In the genomic region with DNA sequence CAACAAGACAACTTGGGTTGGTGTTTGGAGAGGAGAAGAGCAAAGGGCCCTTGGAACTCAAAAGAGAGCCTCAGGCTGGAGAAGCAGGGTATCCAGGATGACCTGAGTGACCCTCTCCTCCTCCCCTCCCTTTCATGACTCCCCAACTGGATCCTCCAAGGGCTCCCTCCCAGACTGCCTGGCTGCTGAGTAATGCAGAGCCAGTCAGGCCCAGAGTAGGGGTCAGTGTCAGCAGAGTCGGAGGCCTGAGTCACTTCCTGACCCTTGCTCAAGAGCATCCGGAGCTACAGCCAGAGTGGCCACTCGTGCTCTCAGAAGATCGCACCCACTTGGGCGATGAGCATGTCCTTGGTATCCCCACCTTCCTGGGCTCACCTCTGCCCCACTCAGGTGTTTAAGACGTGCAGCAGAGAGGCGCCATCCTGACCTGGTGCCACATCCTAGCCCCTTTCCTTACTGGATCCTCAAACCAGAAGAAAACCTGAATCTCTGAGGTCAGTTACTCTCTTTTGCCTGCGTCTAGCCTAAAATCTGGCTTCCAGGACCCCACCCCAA, we compare ENCODE assay signal across 1 cellular context.
TF ChIP-seq lines count a peak whose summit lies in the region.

No MANE protein-coding gene starts in this region.

TF ChIP-seq in K562, 482 proteins besides CTCF, POLR2A, EP300 and RAD21 (continued from another document and continues in another):
- TF ChIP-seq TOE1 (IDR thresholded peaks at IDR 0.05; ENCODE audit: borderline replicate concordance) (peak; percentile 51; the same call in 1 of the 2 replicates), TOE1 (CRISPR knock-in tag; IDR thresholded peaks at IDR 0.05; ENCODE audit: borderline replicate concordance, low read depth) (no peak), NCOR1 (IDR thresholded peaks at IDR 0.05) (peak; percentile 62; the same call in 1 of the 2 replicates), TAF15 (IDR thresholded peaks at IDR 0.05; ENCODE audit: low read depth, low read length) (no peak), NFYB (IDR thresholded peaks at IDR 0.05; ENCODE audit: extremely low read depth, insufficient read length) (no peak), RFX5 (IDR thresholded peaks at IDR 0.05; ENCODE audit: low read depth, low read length) (no peak), EHMT2 (IDR thresholded peaks at IDR 0.05) (peak; percentile 84), MYC (IDR thresholded peaks at IDR 0.05; ENCODE audit: low read depth, low read length) (peak; percentile 29; the same call in 1 of the 2 replicates), MYC (CRISPR knock-in tag; IDR thresholded peaks at IDR 0.05; ENCODE audit: borderline replicate concordance, low read depth) (no peak), ZNF589 (CRISPR knock-in tag; IDR thresholded peaks at IDR 0.05; ENCODE audit: low read depth) (peak; percentile 88; the same call in 1 of the 2 replicates), CEBPG (CRISPR knock-in tag; IDR thresholded peaks at IDR 0.05) (peak; percentile 72), CEBPG (tag; conservative IDR thresholded peaks at IDR 0.05 in 1 of 2, IDR thresholded peaks at IDR 0.05 in 1 of 2) (peak; percentile 18 to 79; a peak in 3 of 4 replicates), NFE2 (IDR thresholded peaks at IDR 0.05; ENCODE audit: low read depth) (peak; percentile 84), RNF2 (IDR thresholded peaks at IDR 0.05) (peak; percentile 32; the same call in 1 of the 2 replicates), KAT2B (IDR thresholded peaks at IDR 0.05; ENCODE audit: low read depth, low read length) (no peak), ETV5 (CRISPR knock-in tag; IDR thresholded peaks at IDR 0.05; ENCODE audit: low read depth) (peak; percentile 100), ZEB2 (IDR thresholded peaks at IDR 0.05) (peak; percentile 68; the same call in 1 of the 2 replicates), NCOA1 (IDR thresholded peaks at IDR 0.05; ENCODE audit: low read depth) (peak; percentile 28; the same call in 1 of the 2 replicates), MEIS2 (IDR thresholded peaks at IDR 0.05; ENCODE audit: partially characterized antibody) (peak; percentile 10), DPF2 (IDR thresholded peaks at IDR 0.05) (peak; percentile 94), CREB1 (IDR thresholded peaks at IDR 0.05) (no peak), CREB1 (CRISPR knock-in tag; IDR thresholded peaks at IDR 0.05) (peak; percentile 51; the same call in 1 of the 2 replicates), CBFA2T2 (conservative IDR thresholded peaks at IDR 0.05) (0 out of 2 replicates have a peak, but pooled peaks have one; percentile 8), NFRKB (IDR thresholded peaks at IDR 0.05; ENCODE audit: low read depth) (peak; percentile 78), JUN (IDR thresholded peaks at IDR 0.05; ENCODE audit: borderline replicate concordance, low read depth, low read length) (peak; percentile 92), JUN (CRISPR knock-in tag; IDR thresholded peaks at IDR 0.05; ENCODE audit: borderline replicate concordance) (no peak; the same call in 1 of the 2 replicates), RBFOX2 (IDR thresholded peaks at IDR 0.05; ENCODE audit: low read depth, low read length) (peak; percentile 59), ELF1 (tag; IDR thresholded peaks at IDR 0.05) (no peak), ESRRA (IDR thresholded peaks at IDR 0.05; ENCODE audit: borderline replicate concordance, low read depth) (peak; percentile 65), CBX5 (IDR thresholded peaks at IDR 0.05; ENCODE audit: borderline replicate concordance, low read depth) (peak; percentile 51; the same call in 1 of the 2 replicates), POLR2H (tag; IDR thresholded peaks at IDR 0.05; ENCODE audit: low read depth) (no peak), GATAD2A (IDR thresholded peaks at IDR 0.05) (peak; percentile 82), ZNF584 (CRISPR knock-in tag; IDR thresholded peaks at IDR 0.05; ENCODE audit: low read depth) (peak; percentile 81), CXXC5 (CRISPR knock-in tag; IDR thresholded peaks at IDR 0.05) (0 out of 2 replicates have a peak, but pooled peaks have one; percentile 30), BACH1 (tag; IDR thresholded peaks at IDR 0.05) (peak; percentile 76; the same call in 1 of the 2 replicates), SP1 (CRISPR knock-in tag; IDR thresholded peaks at IDR 0.05) (no peak), ZNF175 (CRISPR knock-in tag; IDR thresholded peaks at IDR 0.05; ENCODE audit: low read depth) (peak; percentile 68; the same call in 1 of the 2 replicates), CREM (IDR thresholded peaks at IDR 0.05; ENCODE audit: low read depth) (peak; percentile 57), HDAC1 (IDR thresholded peaks at IDR 0.05) (peak in 1 of 2 experiments; percentile 68; a peak in 2 of 4 replicates), YY1 (IDR thresholded peaks at IDR 0.05; ENCODE audit: borderline replicate concordance in 1 of 3, control insufficient read depth in 1 of 3, extremely low read depth in 1 of 3, insufficient read depth in 3 of 3, insufficient read length in 1 of 3, insufficient replicate concordance in 2 of 3, low read depth in 1 of 3, low read length in 2 of 3) (no peak)
- TF ChIP-seq, protein P1, sequence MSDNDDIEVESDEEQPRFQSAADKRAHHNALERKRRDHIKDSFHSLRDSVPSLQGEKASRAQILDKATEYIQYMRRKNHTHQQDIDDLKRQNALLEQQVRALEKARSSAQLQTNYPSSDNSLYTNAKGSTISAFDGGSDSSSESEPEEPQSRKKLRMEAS (CRISPR knock-in tag; IDR thresholded peaks at IDR 0.05), result peak; percentile 62
- TF ChIP-seq, protein P2, sequence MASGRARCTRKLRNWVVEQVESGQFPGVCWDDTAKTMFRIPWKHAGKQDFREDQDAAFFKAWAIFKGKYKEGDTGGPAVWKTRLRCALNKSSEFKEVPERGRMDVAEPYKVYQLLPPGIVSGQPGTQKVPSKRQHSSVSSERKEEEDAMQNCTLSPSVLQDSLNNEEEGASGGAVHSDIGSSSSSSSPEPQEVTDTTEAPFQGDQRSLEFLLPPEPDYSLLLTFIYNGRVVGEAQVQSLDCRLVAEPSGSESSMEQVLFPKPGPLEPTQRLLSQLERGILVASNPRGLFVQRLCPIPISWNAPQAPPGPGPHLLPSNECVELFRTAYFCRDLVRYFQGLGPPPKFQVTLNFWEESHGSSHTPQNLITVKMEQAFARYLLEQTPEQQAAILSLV (tag; IDR thresholded peaks at IDR 0.05), result peak; percentile 62; the same call in 1 of the 2 replicates
- TF ChIP-seq, protein P3, sequence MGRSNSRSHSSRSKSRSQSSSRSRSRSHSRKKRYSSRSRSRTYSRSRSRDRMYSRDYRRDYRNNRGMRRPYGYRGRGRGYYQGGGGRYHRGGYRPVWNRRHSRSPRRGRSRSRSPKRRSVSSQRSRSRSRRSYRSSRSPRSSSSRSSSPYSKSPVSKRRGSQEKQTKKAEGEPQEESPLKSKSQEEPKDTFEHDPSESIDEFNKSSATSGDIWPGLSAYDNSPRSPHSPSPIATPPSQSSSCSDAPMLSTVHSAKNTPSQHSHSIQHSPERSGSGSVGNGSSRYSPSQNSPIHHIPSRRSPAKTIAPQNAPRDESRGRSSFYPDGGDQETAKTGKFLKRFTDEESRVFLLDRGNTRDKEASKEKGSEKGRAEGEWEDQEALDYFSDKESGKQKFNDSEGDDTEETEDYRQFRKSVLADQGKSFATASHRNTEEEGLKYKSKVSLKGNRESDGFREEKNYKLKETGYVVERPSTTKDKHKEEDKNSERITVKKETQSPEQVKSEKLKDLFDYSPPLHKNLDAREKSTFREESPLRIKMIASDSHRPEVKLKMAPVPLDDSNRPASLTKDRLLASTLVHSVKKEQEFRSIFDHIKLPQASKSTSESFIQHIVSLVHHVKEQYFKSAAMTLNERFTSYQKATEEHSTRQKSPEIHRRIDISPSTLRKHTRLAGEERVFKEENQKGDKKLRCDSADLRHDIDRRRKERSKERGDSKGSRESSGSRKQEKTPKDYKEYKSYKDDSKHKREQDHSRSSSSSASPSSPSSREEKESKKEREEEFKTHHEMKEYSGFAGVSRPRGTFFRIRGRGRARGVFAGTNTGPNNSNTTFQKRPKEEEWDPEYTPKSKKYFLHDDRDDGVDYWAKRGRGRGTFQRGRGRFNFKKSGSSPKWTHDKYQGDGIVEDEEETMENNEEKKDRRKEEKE (IDR thresholded peaks at IDR 0.05; ENCODE audit: borderline replicate concordance in 1 of 2, control insufficient read depth in 1 of 2, low read depth in 2 of 2, low read length in 1 of 2), result 0 out of 4 replicates have a peak, but pooled peaks of 1 of the 2 experiments have one; percentile 61
- TF ChIP-seq, protein P4, sequence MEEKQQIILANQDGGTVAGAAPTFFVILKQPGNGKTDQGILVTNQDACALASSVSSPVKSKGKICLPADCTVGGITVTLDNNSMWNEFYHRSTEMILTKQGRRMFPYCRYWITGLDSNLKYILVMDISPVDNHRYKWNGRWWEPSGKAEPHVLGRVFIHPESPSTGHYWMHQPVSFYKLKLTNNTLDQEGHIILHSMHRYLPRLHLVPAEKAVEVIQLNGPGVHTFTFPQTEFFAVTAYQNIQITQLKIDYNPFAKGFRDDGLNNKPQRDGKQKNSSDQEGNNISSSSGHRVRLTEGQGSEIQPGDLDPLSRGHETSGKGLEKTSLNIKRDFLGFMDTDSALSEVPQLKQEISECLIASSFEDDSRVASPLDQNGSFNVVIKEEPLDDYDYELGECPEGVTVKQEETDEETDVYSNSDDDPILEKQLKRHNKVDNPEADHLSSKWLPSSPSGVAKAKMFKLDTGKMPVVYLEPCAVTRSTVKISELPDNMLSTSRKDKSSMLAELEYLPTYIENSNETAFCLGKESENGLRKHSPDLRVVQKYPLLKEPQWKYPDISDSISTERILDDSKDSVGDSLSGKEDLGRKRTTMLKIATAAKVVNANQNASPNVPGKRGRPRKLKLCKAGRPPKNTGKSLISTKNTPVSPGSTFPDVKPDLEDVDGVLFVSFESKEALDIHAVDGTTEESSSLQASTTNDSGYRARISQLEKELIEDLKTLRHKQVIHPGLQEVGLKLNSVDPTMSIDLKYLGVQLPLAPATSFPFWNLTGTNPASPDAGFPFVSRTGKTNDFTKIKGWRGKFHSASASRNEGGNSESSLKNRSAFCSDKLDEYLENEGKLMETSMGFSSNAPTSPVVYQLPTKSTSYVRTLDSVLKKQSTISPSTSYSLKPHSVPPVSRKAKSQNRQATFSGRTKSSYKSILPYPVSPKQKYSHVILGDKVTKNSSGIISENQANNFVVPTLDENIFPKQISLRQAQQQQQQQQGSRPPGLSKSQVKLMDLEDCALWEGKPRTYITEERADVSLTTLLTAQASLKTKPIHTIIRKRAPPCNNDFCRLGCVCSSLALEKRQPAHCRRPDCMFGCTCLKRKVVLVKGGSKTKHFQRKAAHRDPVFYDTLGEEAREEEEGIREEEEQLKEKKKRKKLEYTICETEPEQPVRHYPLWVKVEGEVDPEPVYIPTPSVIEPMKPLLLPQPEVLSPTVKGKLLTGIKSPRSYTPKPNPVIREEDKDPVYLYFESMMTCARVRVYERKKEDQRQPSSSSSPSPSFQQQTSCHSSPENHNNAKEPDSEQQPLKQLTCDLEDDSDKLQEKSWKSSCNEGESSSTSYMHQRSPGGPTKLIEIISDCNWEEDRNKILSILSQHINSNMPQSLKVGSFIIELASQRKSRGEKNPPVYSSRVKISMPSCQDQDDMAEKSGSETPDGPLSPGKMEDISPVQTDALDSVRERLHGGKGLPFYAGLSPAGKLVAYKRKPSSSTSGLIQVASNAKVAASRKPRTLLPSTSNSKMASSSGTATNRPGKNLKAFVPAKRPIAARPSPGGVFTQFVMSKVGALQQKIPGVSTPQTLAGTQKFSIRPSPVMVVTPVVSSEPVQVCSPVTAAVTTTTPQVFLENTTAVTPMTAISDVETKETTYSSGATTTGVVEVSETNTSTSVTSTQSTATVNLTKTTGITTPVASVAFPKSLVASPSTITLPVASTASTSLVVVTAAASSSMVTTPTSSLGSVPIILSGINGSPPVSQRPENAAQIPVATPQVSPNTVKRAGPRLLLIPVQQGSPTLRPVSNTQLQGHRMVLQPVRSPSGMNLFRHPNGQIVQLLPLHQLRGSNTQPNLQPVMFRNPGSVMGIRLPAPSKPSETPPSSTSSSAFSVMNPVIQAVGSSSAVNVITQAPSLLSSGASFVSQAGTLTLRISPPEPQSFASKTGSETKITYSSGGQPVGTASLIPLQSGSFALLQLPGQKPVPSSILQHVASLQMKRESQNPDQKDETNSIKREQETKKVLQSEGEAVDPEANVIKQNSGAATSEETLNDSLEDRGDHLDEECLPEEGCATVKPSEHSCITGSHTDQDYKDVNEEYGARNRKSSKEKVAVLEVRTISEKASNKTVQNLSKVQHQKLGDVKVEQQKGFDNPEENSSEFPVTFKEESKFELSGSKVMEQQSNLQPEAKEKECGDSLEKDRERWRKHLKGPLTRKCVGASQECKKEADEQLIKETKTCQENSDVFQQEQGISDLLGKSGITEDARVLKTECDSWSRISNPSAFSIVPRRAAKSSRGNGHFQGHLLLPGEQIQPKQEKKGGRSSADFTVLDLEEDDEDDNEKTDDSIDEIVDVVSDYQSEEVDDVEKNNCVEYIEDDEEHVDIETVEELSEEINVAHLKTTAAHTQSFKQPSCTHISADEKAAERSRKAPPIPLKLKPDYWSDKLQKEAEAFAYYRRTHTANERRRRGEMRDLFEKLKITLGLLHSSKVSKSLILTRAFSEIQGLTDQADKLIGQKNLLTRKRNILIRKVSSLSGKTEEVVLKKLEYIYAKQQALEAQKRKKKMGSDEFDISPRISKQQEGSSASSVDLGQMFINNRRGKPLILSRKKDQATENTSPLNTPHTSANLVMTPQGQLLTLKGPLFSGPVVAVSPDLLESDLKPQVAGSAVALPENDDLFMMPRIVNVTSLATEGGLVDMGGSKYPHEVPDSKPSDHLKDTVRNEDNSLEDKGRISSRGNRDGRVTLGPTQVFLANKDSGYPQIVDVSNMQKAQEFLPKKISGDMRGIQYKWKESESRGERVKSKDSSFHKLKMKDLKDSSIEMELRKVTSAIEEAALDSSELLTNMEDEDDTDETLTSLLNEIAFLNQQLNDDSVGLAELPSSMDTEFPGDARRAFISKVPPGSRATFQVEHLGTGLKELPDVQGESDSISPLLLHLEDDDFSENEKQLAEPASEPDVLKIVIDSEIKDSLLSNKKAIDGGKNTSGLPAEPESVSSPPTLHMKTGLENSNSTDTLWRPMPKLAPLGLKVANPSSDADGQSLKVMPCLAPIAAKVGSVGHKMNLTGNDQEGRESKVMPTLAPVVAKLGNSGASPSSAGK (IDR thresholded peaks at IDR 0.05), result peak; percentile 73
- TF ChIP-seq, protein P5, sequence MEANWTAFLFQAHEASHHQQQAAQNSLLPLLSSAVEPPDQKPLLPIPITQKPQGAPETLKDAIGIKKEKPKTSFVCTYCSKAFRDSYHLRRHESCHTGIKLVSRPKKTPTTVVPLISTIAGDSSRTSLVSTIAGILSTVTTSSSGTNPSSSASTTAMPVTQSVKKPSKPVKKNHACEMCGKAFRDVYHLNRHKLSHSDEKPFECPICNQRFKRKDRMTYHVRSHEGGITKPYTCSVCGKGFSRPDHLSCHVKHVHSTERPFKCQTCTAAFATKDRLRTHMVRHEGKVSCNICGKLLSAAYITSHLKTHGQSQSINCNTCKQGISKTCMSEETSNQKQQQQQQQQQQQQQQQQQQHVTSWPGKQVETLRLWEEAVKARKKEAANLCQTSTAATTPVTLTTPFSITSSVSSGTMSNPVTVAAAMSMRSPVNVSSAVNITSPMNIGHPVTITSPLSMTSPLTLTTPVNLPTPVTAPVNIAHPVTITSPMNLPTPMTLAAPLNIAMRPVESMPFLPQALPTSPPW (CRISPR knock-in tag; IDR thresholded peaks at IDR 0.05), result peak; percentile 40
- TF ChIP-seq, protein P6, sequence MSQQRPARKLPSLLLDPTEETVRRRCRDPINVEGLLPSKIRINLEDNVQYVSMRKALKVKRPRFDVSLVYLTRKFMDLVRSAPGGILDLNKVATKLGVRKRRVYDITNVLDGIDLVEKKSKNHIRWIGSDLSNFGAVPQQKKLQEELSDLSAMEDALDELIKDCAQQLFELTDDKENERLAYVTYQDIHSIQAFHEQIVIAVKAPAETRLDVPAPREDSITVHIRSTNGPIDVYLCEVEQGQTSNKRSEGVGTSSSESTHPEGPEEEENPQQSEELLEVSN (IDR thresholded peaks at IDR 0.05; ENCODE audit: borderline replicate concordance in 1 of 2, extremely low read depth in 1 of 2, insufficient read depth in 1 of 2, insufficient read length in 1 of 2, low read depth in 1 of 2, low read length in 1 of 2, poor library complexity in 1 of 2, severe bottlenecking in 1 of 2), result peak; percentile 15 to 59
